ENCODE assay signal across 10 cellular contexts in the genomic region with DNA sequence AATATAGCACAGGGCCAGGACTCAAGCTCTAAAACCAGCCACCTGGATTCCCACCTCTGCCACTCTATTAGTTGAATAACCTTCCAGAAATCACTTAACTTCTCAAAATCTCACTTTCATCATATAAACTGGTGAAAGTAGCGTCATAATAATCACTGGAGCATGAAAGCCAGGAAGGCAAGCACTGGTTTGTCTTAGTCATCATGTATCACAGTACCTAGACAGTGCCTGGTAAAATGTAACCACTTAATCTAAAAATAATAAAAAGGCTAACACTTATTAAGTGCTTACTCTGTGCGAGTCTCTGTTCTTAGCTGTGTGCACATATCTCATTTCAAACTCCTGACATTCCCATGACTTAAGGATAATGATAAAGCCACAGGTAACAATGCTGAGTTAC.
"Had no signal": no experiment of that assay in that cellular context is flagged by ENCODE, and none has a peak within 500 bp of the region (broad histone marks: within the 10 kb centered on the region; RNA-seq: fewer than 3 reads in every experiment).

No MANE protein-coding gene starts in this region.

- ATAC-seq: body of pancreas; gastroesophageal sphincter; left cardiac atrium; lower lobe of right lung; stimulated activated naive CD8-positive, alpha-beta T cell treated with anti-CD3 and anti-CD28 coated beads, Interleukin-15, amount 100 ng/mL, for 72 hours; upper lobe of right lung had no signal

- DNase-seq: body of pancreas; effector memory CD4-positive, alpha-beta T cell; left cardiac atrium; lower lobe of right lung; stimulated activated CD4-positive, alpha-beta T cell treated with anti-CD3 and anti-CD28 coated beads, Interleukin-15, amount 100 ng/mL, for 24 hours; stimulated activated CD4-positive, alpha-beta T cell treated with anti-CD3 and anti-CD28 coated beads, Interleukin-4, amount 100 ng/mL, for 4 hours; stimulated activated naive CD8-positive, alpha-beta T cell treated with anti-CD3 and anti-CD28 coated beads, Interleukin-15, amount 100 ng/mL, for 72 hours; testis; upper lobe of right lung had no signal
